ENCODE assay signal across 20 cellular contexts in genomic region chr15:46277994-46278885, GRCh38.
DNase-seq lines count a peak whose midpoint lies in the region; ATAC-seq, FAIRE-seq and TF ChIP-seq lines count a peak whose summit lies in the region.
"Had no signal": no experiment of that assay in that cellular context is flagged by ENCODE, and none has a peak within 500 bp of the region (broad histone marks: within the 10 kb centered on the region; RNA-seq: fewer than 3 reads in every experiment).

No MANE protein-coding gene starts in this region.

- no peaks in the 10 kb centered on the region for H3K36me3 ChIP-seq in neural cell (ENCODE audit: insufficient read depth, low read length)
- H3K36me3 ChIP-seq: esophagus squamous epithelium, right lobe of liver had no signal

- no peaks in the 10 kb centered on the region for H3K4me1 Mint-ChIP-seq in WTC11
- H3K4me1 Mint-ChIP-seq: IgD-negative memory B cell; naive thymus-derived CD4-positive, alpha-beta T cell; stimulated activated effector memory CD8-positive, alpha-beta T cell treated with anti-CD3 and anti-CD28 coated beads, Interleukin-12 subunit alpha, Interleukin-12 subunit beta, amount 100 ng/mL, for 72 hours had no signal

- in situ Hi-C loops in ACHN (cut with HindIII; ENCODE audit: low pct_ligation_motif_present, low pct_unique_long_range_greater_than_20kb, low sequenced_read_pairs) = no loop called here

- H3K9me3 ChIP-seq in neural cell (ENCODE audit: low read length) = no peaks in the 10 kb centered on the region
- H3K9me3 ChIP-seq: esophagus squamous epithelium, right lobe of liver had no signal

- CTCF ChIA-PET in WTC11 (lab: Charles Lee) = interaction anchor here (1.0 to 1.2 kb wide), 2 partner anchors 186 to 483 kb away, joined by 3 to 5 read pairs; no protein-coding TSS in a partner anchor

- POLR2A ChIA-PET in WTC11 (lab: Charles Lee) = no interaction called here

- H3F3A ChIP-seq in neural cell (ENCODE audit: insufficient read depth, low read length, poor library complexity, severe bottlenecking) = peaks cover 4% of the 10 kb centered on the region

- H4K20me1 ChIP-seq in neural cell (ENCODE audit: insufficient read depth) = no peaks in the 10 kb centered on the region

- peak; percentile 88 for TF ChIP-seq EP300 in neural cell (conservative IDR thresholded peaks at IDR 0.05; ENCODE audit: poor library complexity, severe bottlenecking)

- ATAC-seq in WTC11 (no peak), HG03139 (IDR thresholded peaks at IDR 0.05; ENCODE audit: unreplicated experiment) (no peak)
- ATAC-seq: activated T-cell treated with anti-CD3 and anti-CD28 coated beads, Interleukin-2, amount 50 U/mL, for 72 hours; left colon; naive thymus-derived CD4-positive, alpha-beta T cell; right lobe of liver; stimulated activated effector memory CD8-positive, alpha-beta T cell treated with anti-CD3 and anti-CD28 coated beads, Interleukin-12 subunit alpha, Interleukin-12 subunit beta, amount 100 ng/mL, for 72 hours had no signal

- no peak overlapping the region for H2AFZ ChIP-seq in neural cell (ENCODE audit: low read depth, low read length)

- no peak overlapping the region for H3K27ac Mint-ChIP-seq in WTC11
- H3K27ac Mint-ChIP-seq: activated T-cell treated with anti-CD3 and anti-CD28 coated beads, Interleukin-2, amount 50 U/mL, for 72 hours; IgD-negative memory B cell; naive thymus-derived CD4-positive, alpha-beta T cell; stimulated activated effector memory CD8-positive, alpha-beta T cell treated with anti-CD3 and anti-CD28 coated beads, Interleukin-12 subunit alpha, Interleukin-12 subunit beta, amount 100 ng/mL, for 72 hours had no signal

- no peaks in the 10 kb centered on the region for H3K27me3 Mint-ChIP-seq in WTC11 (ENCODE audit: low read depth)
- H3K27me3 Mint-ChIP-seq: IgD-negative memory B cell had no signal

- no peak for FAIRE-seq in H54 (lab: Jason Lieb, UNC)
- FAIRE-seq: urothelium cell line had no signal

- peak overlapping the region; percentile 18 for H3K4me2 ChIP-seq in neural cell (ENCODE audit: low read length)

- peak overlapping the region; percentile 6 for H3K9ac ChIP-seq in neural cell (ENCODE audit: low read length)

- peak overlapping the region; percentile 80 for H3K27ac ChIP-seq in neural cell (ENCODE audit: low read length)
- H3K27ac ChIP-seq: coronary artery, esophagus squamous epithelium, right lobe of liver had no signal

- no peaks in the 10 kb centered on the region for H3K27me3 ChIP-seq in neural cell (ENCODE audit: insufficient read depth, low read depth, low read length)
- H3K27me3 ChIP-seq: esophagus squamous epithelium, right lobe of liver had no signal

- TF ChIP-seq CTCF in neural cell (IDR thresholded peaks at IDR 0.05; ENCODE audit: poor library complexity, severe bottlenecking) = no peak
- TF ChIP-seq CTCF in WTC11 (IDR thresholded peaks at IDR 0.05) = no peak

- TF ChIP-seq RAD21 in neural cell (conservative IDR thresholded peaks at IDR 0.05) = no peak

- H3K36me3 Mint-ChIP-seq in WTC11 = no peaks in the 10 kb centered on the region
- H3K36me3 Mint-ChIP-seq: IgD-negative memory B cell; naive thymus-derived CD4-positive, alpha-beta T cell; stimulated activated effector memory CD8-positive, alpha-beta T cell treated with anti-CD3 and anti-CD28 coated beads, Interleukin-12 subunit alpha, Interleukin-12 subunit beta, amount 100 ng/mL, for 72 hours had no signal

- H3K9me2 ChIP-seq in neural cell (ENCODE audit: insufficient read depth, low read length) = no peaks in the 10 kb centered on the region

- H3K79me2 ChIP-seq in neural cell (replicated peaks; ENCODE audit: insufficient read depth, low read length) = no peaks in the 10 kb centered on the region

- no peaks in the 10 kb centered on the region for H3K9me3 Mint-ChIP-seq in WTC11
- H3K9me3 Mint-ChIP-seq: activated T-cell treated with anti-CD3 and anti-CD28 coated beads, Interleukin-2, amount 50 U/mL, for 72 hours; IgD-negative memory B cell had no signal

- no peak for TF ChIP-seq POLR2A in H54 (IDR thresholded peaks at IDR 0.05; ENCODE audit: low read depth, low read length)

- DNase-seq in DMS79 (lab: John Stamatoyannopoulos, UW) = peak; percentile 24
- DNase-seq in NCI-H1930 (lab: John Stamatoyannopoulos, UW) = peak; percentile 48 to 74
- DNase-seq in NCI-H82 (lab: John Stamatoyannopoulos, UW) = peak; percentile 99
- no peak for DNase-seq in ACHN
- DNase-seq in H54 (ENCODE audit: insufficient read length, low spot score) = no peak
- no peak for DNase-seq in WTC11 (ENCODE audit: low spot score)
- DNase-seq: activated CD4-positive, alpha-beta T cell treated with anti-CD3 and anti-CD28 coated beads for 4 hours; activated T-cell treated with anti-CD3 and anti-CD28 coated beads, Interleukin-2, amount 50 U/mL, for 72 hours; esophagus squamous epithelium; left colon; naive thymus-derived CD4-positive, alpha-beta T cell; right lobe of liver; stimulated activated CD4-positive, alpha-beta T cell treated with anti-CD3 and anti-CD28 coated beads, Interleukin-4, amount 100 ng/mL, for 4 hours; T-helper 2 cell had no signal

- peak overlapping the region; percentile 27 for H3K4me3 ChIP-seq in neural cell (ENCODE audit: low read length)
- H3K4me3 ChIP-seq: coronary artery, esophagus squamous epithelium, right lobe of liver had no signal

- H3K4me3 Mint-ChIP-seq in WTC11 = no peak overlapping the region
- H3K4me3 Mint-ChIP-seq: activated T-cell treated with anti-CD3 and anti-CD28 coated beads, Interleukin-2, amount 50 U/mL, for 72 hours; IgD-negative memory B cell; naive thymus-derived CD4-positive, alpha-beta T cell; stimulated activated effector memory CD8-positive, alpha-beta T cell treated with anti-CD3 and anti-CD28 coated beads, Interleukin-12 subunit alpha, Interleukin-12 subunit beta, amount 100 ng/mL, for 72 hours had no signal

TF ChIP-seq in neural cell, 6 proteins besides CTCF, POLR2A, EP300 and RAD21:
- TF ChIP-seq EZH2 (IDR thresholded peaks at IDR 0.05; ENCODE audit: borderline replicate concordance, insufficient read depth, low read length, poor library complexity, severe bottlenecking) (no peak), SMC3 (conservative IDR thresholded peaks at IDR 0.05; ENCODE audit: poor library complexity) (no peak), MXI1 (conservative IDR thresholded peaks at IDR 0.05; ENCODE audit: poor library complexity, severe bottlenecking) (no peak), POLR2AphosphoS5 (IDR thresholded peaks at IDR 0.05) (peak; percentile 84), REST (IDR thresholded peaks at IDR 0.05; ENCODE audit: borderline replicate concordance) (peak; percentile 76)

TF ChIP-seq in WTC11, 78 proteins besides CTCF, POLR2A, EP300 and RAD21:
- TF ChIP-seq JUN (CRISPR knock-in tag; IDR thresholded peaks at IDR 0.05) (no peak), PRRX2 (CRISPR knock-in tag; IDR thresholded peaks at IDR 0.05) (no peak), ZBTB21 (CRISPR knock-in tag; IDR thresholded peaks at IDR 0.05; ENCODE audit: borderline replicate concordance) (no peak), ZNF281 (CRISPR knock-in tag; IDR thresholded peaks at IDR 0.05) (no peak)

Comparison
In these comparisons a context has a peak if more than half of its experiments do, and no peak if none do; other contexts are left out.
1. DNase-seq: peak in DMS79 (single experiment), NCI-H1930 (2 of 2) and NCI-H82 (single experiment); none in ACHN (single experiment), H54 (single experiment) and WTC11 (single experiment).